In genomic region chr4:74320559-74321118, GRCh38 we compare ENCODE assay signal across 1 cellular context.
A peak's percentile ranks its signal among the peaks of the same experiment; 100 is the strongest.
TF ChIP-seq lines count a peak whose summit lies in the region.

No MANE protein-coding gene starts in this region.

TF ChIP-seq in K562, 482 proteins besides CTCF, POLR2A, EP300 and RAD21 (continued from another document):
- TF ChIP-seq, protein P1, sequence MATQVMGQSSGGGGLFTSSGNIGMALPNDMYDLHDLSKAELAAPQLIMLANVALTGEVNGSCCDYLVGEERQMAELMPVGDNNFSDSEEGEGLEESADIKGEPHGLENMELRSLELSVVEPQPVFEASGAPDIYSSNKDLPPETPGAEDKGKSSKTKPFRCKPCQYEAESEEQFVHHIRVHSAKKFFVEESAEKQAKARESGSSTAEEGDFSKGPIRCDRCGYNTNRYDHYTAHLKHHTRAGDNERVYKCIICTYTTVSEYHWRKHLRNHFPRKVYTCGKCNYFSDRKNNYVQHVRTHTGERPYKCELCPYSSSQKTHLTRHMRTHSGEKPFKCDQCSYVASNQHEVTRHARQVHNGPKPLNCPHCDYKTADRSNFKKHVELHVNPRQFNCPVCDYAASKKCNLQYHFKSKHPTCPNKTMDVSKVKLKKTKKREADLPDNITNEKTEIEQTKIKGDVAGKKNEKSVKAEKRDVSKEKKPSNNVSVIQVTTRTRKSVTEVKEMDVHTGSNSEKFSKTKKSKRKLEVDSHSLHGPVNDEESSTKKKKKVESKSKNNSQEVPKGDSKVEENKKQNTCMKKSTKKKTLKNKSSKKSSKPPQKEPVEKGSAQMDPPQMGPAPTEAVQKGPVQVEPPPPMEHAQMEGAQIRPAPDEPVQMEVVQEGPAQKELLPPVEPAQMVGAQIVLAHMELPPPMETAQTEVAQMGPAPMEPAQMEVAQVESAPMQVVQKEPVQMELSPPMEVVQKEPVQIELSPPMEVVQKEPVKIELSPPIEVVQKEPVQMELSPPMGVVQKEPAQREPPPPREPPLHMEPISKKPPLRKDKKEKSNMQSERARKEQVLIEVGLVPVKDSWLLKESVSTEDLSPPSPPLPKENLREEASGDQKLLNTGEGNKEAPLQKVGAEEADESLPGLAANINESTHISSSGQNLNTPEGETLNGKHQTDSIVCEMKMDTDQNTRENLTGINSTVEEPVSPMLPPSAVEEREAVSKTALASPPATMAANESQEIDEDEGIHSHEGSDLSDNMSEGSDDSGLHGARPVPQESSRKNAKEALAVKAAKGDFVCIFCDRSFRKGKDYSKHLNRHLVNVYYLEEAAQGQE (CRISPR knock-in tag; IDR thresholded peaks at IDR 0.05; ENCODE audit: low read depth): no peak
- no peak for TF ChIP-seq HDAC6 (IDR thresholded peaks at IDR 0.05; ENCODE audit: low read depth, low read length)
- TF ChIP-seq PHF20 (IDR thresholded peaks at IDR 0.05; ENCODE audit: partially characterized antibody): no peak
- no peak for TF ChIP-seq ZNF121 (CRISPR knock-in tag; conservative IDR thresholded peaks at IDR 0.05)
- peak; percentile 67; the same call in 1 of the 2 replicates for TF ChIP-seq DEAF1 (CRISPR knock-in tag; IDR thresholded peaks at IDR 0.05)
- TF ChIP-seq CTCFL (IDR thresholded peaks at IDR 0.05; ENCODE audit: borderline replicate concordance, insufficient read depth, low read depth, low read length, poor library complexity, severe bottlenecking): no peak
- TF ChIP-seq LARP7 (IDR thresholded peaks at IDR 0.05): no peak
- TF ChIP-seq ZC3H11A (IDR thresholded peaks at IDR 0.05; ENCODE audit: low read depth, low read length): no peak
- no peak for TF ChIP-seq ZNF445 (CRISPR knock-in tag; IDR thresholded peaks at IDR 0.05; ENCODE audit: low read depth)
- no peak for TF ChIP-seq MLX (CRISPR knock-in tag; conservative IDR thresholded peaks at IDR 0.05)
- TF ChIP-seq SNAPC5 (CRISPR knock-in tag; IDR thresholded peaks at IDR 0.05): no peak
- TF ChIP-seq YY1 (IDR thresholded peaks at IDR 0.05; ENCODE audit: borderline replicate concordance in 1 of 3, control insufficient read depth in 1 of 3, extremely low read depth in 1 of 3, insufficient read depth in 3 of 3, insufficient read length in 1 of 3, insufficient replicate concordance in 2 of 3, low read depth in 1 of 3, low read length in 2 of 3): no peak
- TF ChIP-seq MAZ (CRISPR knock-in tag; conservative IDR thresholded peaks at IDR 0.05 in 1 of 2, IDR thresholded peaks at IDR 0.05 in 1 of 2): peak in 1 of 2 experiments; percentile 35; a peak in 2 of 4 replicates
- TF ChIP-seq TCF7 (IDR thresholded peaks at IDR 0.05; ENCODE audit: borderline replicate concordance): 0 out of 2 replicates have a peak, but pooled peaks have one; percentile 37
- no peak for TF ChIP-seq HDAC8 (tag; IDR thresholded peaks at IDR 0.05)
